19 cellular contexts compared by ENCODE assay signal in genomic region chr9:35577486-35577885, GRCh38. TPM values are rescaled to one million over a fixed set of nuclear protein-coding genes. Genes with fewer than 3 reads are reported as not detected.
DNase-seq lines count a peak whose midpoint lies in the region; TF ChIP-seq lines count a peak whose summit lies in the region.
"Had no signal": no experiment of that assay in that cellular context is flagged by ENCODE, and none has a peak within 500 bp of the region (broad histone marks: within the 10 kb centered on the region; RNA-seq: fewer than 3 reads in every experiment).

No MANE protein-coding gene starts in this region.

- TF ChIP-seq CTCF in adrenal gland (IDR thresholded peaks at IDR 0.05) = no peak
- no peak for TF ChIP-seq CTCF in coronary artery (IDR thresholded peaks at IDR 0.05)
- no peak for TF ChIP-seq CTCF in osteoblast (IDR thresholded peaks at IDR 0.05; ENCODE audit: extremely low read depth, low read depth, low read length)
- TF ChIP-seq CTCF in type B pancreatic cell (conservative IDR thresholded peaks at IDR 0.05) = no peak

- no peaks in the 10 kb centered on the region for H4K20me1 ChIP-seq in osteoblast (ENCODE audit: insufficient read depth, low read length)
- H4K20me1 ChIP-seq: BLaER1 had no signal

- H3K36me3 ChIP-seq in adrenal gland (replicated peaks in 1 of 2) (no peaks in the 10 kb centered on the region), osteoblast (ENCODE audit: insufficient read depth, low read length) (no peaks in the 10 kb centered on the region)

- no peak overlapping the region for H3K27ac Mint-ChIP-seq in type B pancreatic cell
- H3K27ac Mint-ChIP-seq: B cell; CD4-positive, alpha-beta T cell; GM23338; H9 had no signal

- intact Hi-C loops in adrenal gland (cut with DNase I) = no loop called here

- H3K36me3 Mint-ChIP-seq in type B pancreatic cell = no peaks in the 10 kb centered on the region

- H3K4me3 ChIP-seq in adrenal gland (no peak overlapping the region), coronary artery (no peak overlapping the region), osteoblast (ENCODE audit: insufficient read depth, low read length) (no peak overlapping the region)
- H3K4me3 ChIP-seq: BLaER1, GM23338 had no signal

- no peaks in the 10 kb centered on the region for H3K79me2 ChIP-seq in osteoblast (ENCODE audit: insufficient read depth, low read length)

- no peak overlapping the region for H3K4me2 ChIP-seq in osteoblast (ENCODE audit: insufficient read depth, low read length)
- H3K4me2 ChIP-seq: BLaER1, GM23338 had no signal

- H3K9me3 ChIP-seq in adrenal gland (replicated peaks in 1 of 3) = peaks cover 0 to 13% (median 0%) of the 10 kb centered on the region in 3 donors
- peaks cover 5% of the 10 kb centered on the region for H3K9me3 ChIP-seq in osteoblast (ENCODE audit: low read depth, low read length)

- no peak overlapping the region for H3K4me3 Mint-ChIP-seq in type B pancreatic cell
- H3K4me3 Mint-ChIP-seq: B cell; CD4-positive, alpha-beta T cell; CD8-positive, alpha-beta memory T cell; GM23338; H9 had no signal

- H3K4me1 ChIP-seq in adrenal gland (replicated peaks in 1 of 2) (peaks cover 8 to 19% of the 10 kb centered on the region in 2 donors), osteoblast (ENCODE audit: insufficient read depth, low read length) (peaks cover 4% of the 10 kb centered on the region)
- H3K4me1 ChIP-seq: BLaER1 had no signal

- peaks cover 5% of the 10 kb centered on the region for H3K9me3 Mint-ChIP-seq in type B pancreatic cell

- peak in 1 of 2 donors; percentile 55 for TF ChIP-seq POLR2A in adrenal gland (IDR thresholded peaks at IDR 0.05)

- no peaks in the 10 kb centered on the region for H3K4me1 Mint-ChIP-seq in type B pancreatic cell (ENCODE audit: unreplicated experiment)
- H3K4me1 Mint-ChIP-seq: B cell; CD8-positive, alpha-beta memory T cell had no signal

- H3K27me3 ChIP-seq in adrenal gland = no peaks in the 10 kb centered on the region
- no peaks in the 10 kb centered on the region for H3K27me3 ChIP-seq in osteoblast (ENCODE audit: insufficient read depth, low read length)
- H3K27me3 ChIP-seq: BLaER1 had no signal

- H3K27ac ChIP-seq in adrenal gland (peak overlapping the region; percentile 78 to 97 (median 86)), coronary artery (no peak overlapping the region), osteoblast (ENCODE audit: low read depth, low read length) (no peak overlapping the region)
- H3K27ac ChIP-seq: BLaER1, C4-2B had no signal

- H2AFZ ChIP-seq in osteoblast (ENCODE audit: low read length) = no peak overlapping the region
- H2AFZ ChIP-seq: GM23338 had no signal

- no peaks in the 10 kb centered on the region for H3K27me3 Mint-ChIP-seq in type B pancreatic cell
- H3K27me3 Mint-ChIP-seq: B cell; CD4-positive, alpha-beta T cell; CD8-positive, alpha-beta memory T cell had no signal

- 40 to 50% (median 41%) methylated on average over 5 of the region's 5 CpGs for WGBS in adrenal gland, 4 donors

- DNase-seq in M059J (ENCODE audit: low read depth) (peak; percentile 71), adrenal gland (peak in 3 of 7 donors; percentile 39 to 57 (median 57)), coronary artery (ENCODE audit: low spot score) (peak; percentile 2), osteoblast (ENCODE audit: insufficient read length, low spot score, missing footprints) (peak; percentile 21), type B pancreatic cell (ENCODE audit: extremely low spot score, unreplicated experiment) (no peak), AG08396 (ENCODE audit: low spot score) (no peak), CD1c-positive myeloid dendritic cell (ENCODE audit: extremely low spot score) (no peak)
- DNase-seq: CD4-positive, alpha-beta T cell; CD8-positive, alpha-beta memory T cell; DMS 273 treated with DMSO at 0.1 percent for 48 hours; DMS79; EL; GF-D8; H9 had no signal

RNA-seq across cellular contexts. Expression of gene TESK1, which starts 27.6 kb away (rescaled TPM):
- 7.1 and 11.0 TPM in 2 replicates for total RNA-seq in M059J (2014; rRNA removed; shearing (Covaris generic))
- 100 to 1,000 TPM in 1 of 8 donors, 10 to 100 TPM in 7; 25.9 to 189 (median 55.7) TPM for total RNA-seq in adrenal gland
- polyA plus RNA-seq in adrenal gland = 100 to 1,000 TPM in 2 of 3 donors, 10 to 100 TPM in 1; 68.6 to 159 (median 152) TPM
- total RNA-seq in osteoblast = 18.5 and 18.6 TPM in 2 replicates
- total RNA-seq in type B pancreatic cell (ENCODE audit: low replicate concordance) = 30.6 and 42.4 TPM in 2 replicates

RNA-seq across cellular contexts. Expression of gene CD72, which starts 40.7 kb away (rescaled TPM):
- total RNA-seq in M059J (2014; rRNA removed; shearing (Covaris generic)) = 0.05 and 4.1 TPM in 2 replicates
- total RNA-seq in adrenal gland (1 to 10 TPM in 7 of 8 donors, under 1 TPM in 1; 0.69 to 8.0 (median 4.3) TPM), osteoblast (2.7 and 2.9 TPM in 2 replicates), type B pancreatic cell (ENCODE audit: low replicate concordance) (1.5 and 2.8 TPM in 2 replicates)
- polyA plus RNA-seq in adrenal gland = 10 to 100 TPM in 1 of 3 donors, 1 to 10 TPM in 2; 1.3 to 18.5 (median 7.4) TPM
- total RNA-seq: A673 had no signal

Comparison
In these comparisons a context has a peak if more than half of its experiments do, and no peak if none do; other contexts are left out.
1. DNase-seq: peak in M059J (single experiment), coronary artery (single experiment) and osteoblast (single experiment); none in type B pancreatic cell (single experiment), AG08396 (single experiment) and CD1c-positive myeloid dendritic cell (single experiment).
2. H3K27ac ChIP-seq: peak in adrenal gland (5 of 5); none in coronary artery (0 of 2) and osteoblast (single experiment).